8 cellular contexts compared by ENCODE assay signal in genomic region chr6:63571883-63572732, GRCh38. TPM values are rescaled to one million over a fixed set of nuclear protein-coding genes. Genes with fewer than 3 reads are reported as not detected.
DNase-seq lines count a peak whose midpoint lies in the region; ATAC-seq, FAIRE-seq and TF ChIP-seq lines count a peak whose summit lies in the region.

Gene LOC128125822 (plus strand): TSS chr6:63572480.
Gene PTP4A1 (plus strand): TSS chr6:63572480. CDS start chr6:63576881, 4,401 bp downstream.

- CTCF ChIA-PET in Calu3 (lab: Charles Lee) (no interaction called here), endothelial cell of umbilical vein (lab: Charles Lee) (no interaction called here)

- under 1% methylated on average over 77 of the region's 77 CpGs for WGBS in HUES64

- no peaks in the 10 kb centered on the region for H3K27me3 Mint-ChIP-seq in Calu3 (ENCODE audit: unreplicated experiment)

- peak; percentile 74 for FAIRE-seq in endothelial cell of umbilical vein (lab: Jason Lieb, UNC)

- BruUV-seq in Calu3 (replicated peaks; lab: Mats Ljungman, UMichigan), result no TSS peak
- BruUV-seq in endothelial cell of umbilical vein (replicated peaks; lab: Mats Ljungman, UMichigan), result no TSS peak

- H3K36me3 ChIP-seq in HUES64 (ENCODE audit: insufficient read depth, low read length), result peaks cover 22% of the 10 kb centered on the region
- H3K36me3 ChIP-seq in OCI-LY1 (ENCODE audit: insufficient read depth, low read length), result peaks cover 28% of the 10 kb centered on the region
- H3K36me3 ChIP-seq in endothelial cell of umbilical vein (ENCODE audit: control insufficient read depth in 2 of 2, extremely low read depth in 1 of 2, insufficient read depth in 2 of 2, low read length in 2 of 2), result peaks cover 0 to 3% of the 10 kb centered on the region in 2 experiments

- peak within 1 kb of the TSS; percentile 95 for H3K27ac Mint-ChIP-seq in Calu3 (ENCODE audit: unreplicated experiment)

- H3K4me2 ChIP-seq in OCI-LY1 (ENCODE audit: low read length), result peak within 1 kb of the TSS; percentile 89
- H3K4me2 ChIP-seq in endothelial cell of umbilical vein (ENCODE audit: insufficient read depth, low read length), result peak within 1 kb of the TSS; percentile 66

- H4K20me1 ChIP-seq in OCI-LY1 (ENCODE audit: insufficient read depth, low read length) (no peaks in the 10 kb centered on the region), endothelial cell of umbilical vein (replicated peaks; ENCODE audit: control insufficient read depth, extremely low read depth, insufficient read depth, low read length) (peaks cover 4% of the 10 kb centered on the region)

- H3K4me3 ChIP-seq in HUES64 (ENCODE audit: low read length), result peak within 1 kb of the TSS; percentile 69
- H3K4me3 ChIP-seq in OCI-LY1 (ENCODE audit: low read depth, low read length, poor library complexity, severe bottlenecking), result peak within 1 kb of the TSS; percentile 78
- peak within 1 kb of the TSS; percentile 13 to 96 (median 88) for H3K4me3 ChIP-seq in endothelial cell of umbilical vein (replicated peaks in 1 of 3; ENCODE audit: insufficient read depth in 1 of 3, low read depth in 1 of 3, low read length in 3 of 3)

- H3K27ac ChIP-seq in HUES64 (ENCODE audit: low read depth, low read length) (peak within 1 kb of the TSS; percentile 86), OCI-LY1 (ENCODE audit: low read depth, low read length, poor library complexity, severe bottlenecking) (peak within 1 kb of the TSS; percentile 89), endothelial cell of umbilical vein (ENCODE audit: insufficient read depth, low read depth, low read length) (peak within 1 kb of the TSS; percentile 61)

- DNase-seq in Calu3 (peak; percentile 97), endothelial cell of umbilical vein (ENCODE audit: low read depth, low spot score) (peak; percentile 97), midbrain (lab: John Stamatoyannopoulos, UW) (peak; percentile 98)
- peak; percentile 98 for DNase-seq in activated CD8-positive, alpha-beta memory T cell treated with anti-CD3 and anti-CD28 coated beads, Interleukin-2, amount 50 U/mL, for 48 hours
- peak; percentile 93 to 94 for DNase-seq in stimulated activated CD8-positive, alpha-beta memory T cell treated with anti-CD3 and anti-CD28 coated beads, Interleukin-2, amount 100 ng/mL, for 1 hour (ENCODE audit: low read depth in 2 of 2)

- H3K9ac ChIP-seq in HUES64 (ENCODE audit: low read depth, low read length) (peak within 1 kb of the TSS; percentile 97), OCI-LY1 (ENCODE audit: low read length) (peak within 1 kb of the TSS; percentile 83), endothelial cell of umbilical vein (replicated peaks; ENCODE audit: extremely low read depth, insufficient read depth, low read length) (peak within 1 kb of the TSS; percentile 94)

- H3K27me3 ChIP-seq in HUES64 (ENCODE audit: insufficient read depth, low read length) (peaks cover 14% of the 10 kb centered on the region), OCI-LY1 (ENCODE audit: insufficient read depth, low read length) (no peaks in the 10 kb centered on the region), endothelial cell of umbilical vein (ENCODE audit: control insufficient read depth in 2 of 2, insufficient read depth in 2 of 2, low read length in 2 of 2) (peaks cover 8 to 10% of the 10 kb centered on the region in 2 experiments)

- dilution Hi-C loops in endothelial cell of umbilical vein (cut with MboI; ENCODE audit: extremely low pct_ligation_motif_present, low sequenced_read_pairs), result no loop called here

- H3K9me3 ChIP-seq in HUES64 (ENCODE audit: insufficient read depth, low read depth, low read length) (no peaks in the 10 kb centered on the region), OCI-LY1 (ENCODE audit: low read length) (no peaks in the 10 kb centered on the region), endothelial cell of umbilical vein (replicated peaks; ENCODE audit: control insufficient read depth, insufficient read depth, low read length) (no peaks in the 10 kb centered on the region)

- H3K4me1 Mint-ChIP-seq in Calu3 (ENCODE audit: low read depth, unreplicated experiment), result peaks cover 11% of the 10 kb centered on the region

- H3K4me3 Mint-ChIP-seq in Calu3 (ENCODE audit: low read depth, unreplicated experiment), result peak within 1 kb of the TSS; percentile 88

- H2AFZ ChIP-seq in OCI-LY1 (ENCODE audit: low read length), result peak within 1 kb of the TSS; percentile 39
- H2AFZ ChIP-seq in endothelial cell of umbilical vein (ENCODE audit: low read depth, low read length), result peak within 1 kb of the TSS; percentile 89

- intact Hi-C loops in Calu3 (cut with micrococcal nuclease; ENCODE audit: unreplicated experiment), result loop anchor here (2.0 kb wide), 2 partner anchors 55 to 113 kb away; no protein-coding TSS in a partner anchor
- intact Hi-C loops in endothelial cell of umbilical vein (cut with micrococcal nuclease), result loop anchor here (1.0 to 5.0 kb wide), 3 partner anchors 64 to 265 kb away; no protein-coding TSS in a partner anchor

- no peaks in the 10 kb centered on the region for H3F3A ChIP-seq in OCI-LY1 (ENCODE audit: insufficient read depth, low read length)

- H3K79me2 ChIP-seq in OCI-LY1 (ENCODE audit: insufficient read depth, low read length) (peaks cover 33% of the 10 kb centered on the region), endothelial cell of umbilical vein (ENCODE audit: control insufficient read depth, insufficient read depth, low read length) (peaks cover 47% of the 10 kb centered on the region)

- H3K9me3 Mint-ChIP-seq in Calu3 (ENCODE audit: low read depth, unreplicated experiment), result no peaks in the 10 kb centered on the region

- POLR2A ChIA-PET in endothelial cell of umbilical vein (lab: Charles Lee), result no interaction called here

- ATAC-seq in GM21447 (IDR thresholded peaks at IDR 0.05; ENCODE audit: unreplicated experiment), result peak; percentile 84

- H3K9me2 ChIP-seq in OCI-LY1 (ENCODE audit: low read depth, low read length), result no peaks in the 10 kb centered on the region

- TF ChIP-seq CTCF in Calu3 (IDR thresholded peaks at IDR 0.05; ENCODE audit: unreplicated experiment) (no peak), OCI-LY1 (IDR thresholded peaks at IDR 0.05; ENCODE audit: low read length) (no peak), endothelial cell of umbilical vein (IDR thresholded peaks at IDR 0.05; ENCODE audit: extremely low read depth in 1 of 2, insufficient read depth in 1 of 2, low read depth in 1 of 2, low read length in 2 of 2) (no peak)

- H3K4me1 ChIP-seq in HUES64 (ENCODE audit: insufficient read depth, low read length) (peaks cover 22% of the 10 kb centered on the region), OCI-LY1 (ENCODE audit: insufficient read depth, low read length, severe bottlenecking) (peaks cover 22% of the 10 kb centered on the region), endothelial cell of umbilical vein (ENCODE audit: control insufficient read depth, extremely low read depth, insufficient read depth, low read length) (peaks cover 18% of the 10 kb centered on the region)

- no peaks in the 10 kb centered on the region for H3K9me1 ChIP-seq in endothelial cell of umbilical vein (replicated peaks; ENCODE audit: control insufficient read depth, extremely low read depth, insufficient read depth, low read length)

- H3K36me3 Mint-ChIP-seq in Calu3 (ENCODE audit: insufficient read depth, unreplicated experiment), result peaks cover 51% of the 10 kb centered on the region

- peak; percentile 87 for TF ChIP-seq POLR2A in endothelial cell of umbilical vein (IDR thresholded peaks at IDR 0.05; ENCODE audit: low read depth, low read length)

TF ChIP-seq in endothelial cell of umbilical vein, 7 proteins besides CTCF, POLR2A, EP300 and RAD21:
- TF ChIP-seq JUN (IDR thresholded peaks at IDR 0.05; ENCODE audit: borderline replicate concordance, insufficient read depth, insufficient read length, low read depth) (no peak), MYC (IDR thresholded peaks at IDR 0.05; ENCODE audit: low read depth, low read length) (no peak), EZH2 (IDR thresholded peaks at IDR 0.05; ENCODE audit: borderline replicate concordance, low read depth, low read length, severe bottlenecking) (no peak), POLR2AphosphoS5 (IDR thresholded peaks at IDR 0.05; ENCODE audit: insufficient read depth, low read depth, low read length) (peak; percentile 82), MAX (IDR thresholded peaks at IDR 0.05; ENCODE audit: insufficient read depth, insufficient read length) (peak; percentile 59), GATA2 (IDR thresholded peaks at IDR 0.05; ENCODE audit: insufficient read depth, insufficient read length, low read depth, low read length) (no peak), FOS (IDR thresholded peaks at IDR 0.05; ENCODE audit: borderline replicate concordance, insufficient read depth, low read length) (peak; percentile 15)
TF ChIP-seq in endothelial cell of umbilical vein: peak in this region for 3.

RNA-seq across cellular contexts. Expression of gene PTP4A1, which starts in this region (rescaled TPM):
- 97.3 and 110 TPM in 2 replicates for total RNA-seq in Calu3 (2022)
- polyA plus RNA-seq in HUES64 (2013, experiment 1 of 2), result 60.2 TPM
- polyA plus RNA-seq in HUES64 (2013, experiment 2 of 2), result 62.6 TPM
- 58.4 and 65.1 TPM in 2 replicates for total RNA-seq in endothelial cell of umbilical vein
- 3.6 and 10.8 TPM in 2 replicates for polyA plus RNA-seq in endothelial cell of umbilical vein
- 12.3 TPM in 2 replicates for polyA plus RNA-seq in endothelial cell of umbilical vein (2011; cell fraction: cytosol; rRNA removed)
- polyA plus RNA-seq in endothelial cell of umbilical vein (2011; cell fraction: nucleus; rRNA removed), result 7.1 and 9.0 TPM in 2 replicates
- 41.1 and 81.1 TPM in 2 replicates for polyA plus RNA-seq in endothelial cell of umbilical vein (2012)
- polyA minus RNA-seq in endothelial cell of umbilical vein, result 10.3 and 17.2 TPM in 2 replicates
- 200 TPM for polyA minus RNA-seq in endothelial cell of umbilical vein (2011; cell fraction: cytosol; rRNA and poly(A)+ RNA removed)
- polyA minus RNA-seq in endothelial cell of umbilical vein (2011; cell fraction: nucleus; rRNA and poly(A)+ RNA removed), result 24.1 and 33.9 TPM in 2 replicates

Comparison
In these comparisons a context has a peak if more than half of its experiments do, and no peak if none do; other contexts are left out.
1. Peak in every context shown above with its lines: DNase-seq, ATAC-seq, H3K4me3 ChIP-seq and H3K27ac ChIP-seq.